8 cellular contexts compared by ENCODE assay signal in the genomic region with DNA sequence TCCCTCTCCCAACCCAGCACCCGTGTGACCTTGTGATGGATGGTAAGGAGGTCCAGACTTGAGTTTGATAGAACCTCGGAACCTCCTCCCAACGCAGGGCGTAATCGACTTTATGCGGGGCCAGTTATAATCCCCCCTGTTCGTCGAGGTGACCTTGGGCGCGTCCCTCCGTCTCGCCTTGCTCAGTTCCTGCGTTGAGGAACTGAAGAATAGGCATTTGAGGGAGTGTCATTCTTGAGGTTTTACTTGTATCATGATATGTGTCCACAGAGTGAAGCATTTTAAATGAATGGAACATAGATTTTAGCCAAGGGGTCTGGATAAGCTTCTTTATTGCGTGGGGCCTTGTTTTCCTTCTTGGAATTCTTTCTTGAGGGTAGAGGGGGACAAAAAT. TPM values are rescaled to one million over a fixed set of nuclear protein-coding genes. Genes with fewer than 3 reads are reported as not detected.
DNase-seq lines count a peak whose midpoint lies in the region; ATAC-seq and TF ChIP-seq lines count a peak whose summit lies in the region.

No MANE protein-coding gene starts in this region.

- H3K4me1 ChIP-seq in RWPE2 (ENCODE audit: insufficient read depth, poor library complexity, severe bottlenecking) (peaks cover 4% of the 10 kb centered on the region), skeletal muscle tissue (ENCODE audit: control insufficient read depth in 3 of 3, insufficient read depth in 3 of 3, low read length in 3 of 3) (peaks cover 5 to 10% (median 9%) of the 10 kb centered on the region in 3 donors)

- TF ChIP-seq CTCF in RWPE2 (IDR thresholded peaks at IDR 0.05; ENCODE audit: poor library complexity, severe bottlenecking) (no peak), fibroblast of mammary gland (conservative IDR thresholded peaks at IDR 0.05; ENCODE audit: control insufficient read depth, insufficient read depth, low read depth, low read length) (no peak)

- H3K4me3 ChIP-seq in RWPE2 (ENCODE audit: severe bottlenecking) (peak overlapping the region; percentile 93), fibroblast of mammary gland (ENCODE audit: control insufficient read depth, low read depth, low read length) (peak overlapping the region; percentile 100), skeletal muscle tissue (ENCODE audit: low read length in 3 of 3) (peak overlapping the region; percentile 84 to 99 (median 96))

- H3K27ac ChIP-seq in RWPE2 (ENCODE audit: poor library complexity, severe bottlenecking) (peak overlapping the region; percentile 44), skeletal muscle tissue (ENCODE audit: low read depth, low read length) (peak overlapping the region; percentile 85)

- peak overlapping the region; percentile 93 to 98 (median 94) for H3K9ac ChIP-seq in skeletal muscle tissue (ENCODE audit: low read depth in 1 of 3, low read length in 3 of 3)

- H3K36me3 ChIP-seq in RWPE2 (ENCODE audit: low read depth) (peaks cover 43% of the 10 kb centered on the region), skeletal muscle tissue (ENCODE audit: control insufficient read depth in 3 of 3, insufficient read depth in 3 of 3, low read length in 3 of 3) (peaks cover 12 to 21% (median 19%) of the 10 kb centered on the region in 3 donors)

- H3K27me3 ChIP-seq in RWPE2 (ENCODE audit: insufficient read depth, poor library complexity, severe bottlenecking) (no peaks in the 10 kb centered on the region), skeletal muscle tissue (ENCODE audit: control insufficient read depth in 3 of 3, insufficient read depth in 3 of 3, low read length in 3 of 3) (no peaks in the 10 kb centered on the region)

- no peak for ATAC-seq in RWPE2 (ENCODE audit: low read depth)
- no peak for ATAC-seq in HG02588 (IDR thresholded peaks at IDR 0.05; ENCODE audit: unreplicated experiment)

- peak; percentile 43 for DNase-seq in NCI-H146 (lab: John Stamatoyannopoulos, UW)
- DNase-seq in NCI-H146 treated with DMSO at 0.1 percent for 48 hours (lab: John Stamatoyannopoulos, UW; ENCODE audit: unreplicated experiment) = no peak
- DNase-seq in RWPE2 (ENCODE audit: low spot score) = no peak
- no peak for DNase-seq in fibroblast of mammary gland (ENCODE audit: low read depth)
- DNase-seq in dermis blood vessel endothelial cell = no peak
- DNase-seq in hypothalamus (lab: John Stamatoyannopoulos, UW) = no peak

- H3K9me3 ChIP-seq in RWPE2 (ENCODE audit: severe bottlenecking) (no peaks in the 10 kb centered on the region), skeletal muscle tissue (ENCODE audit: control insufficient read depth in 3 of 3, low read length in 3 of 3) (no peaks in the 10 kb centered on the region)

RNA-seq across cellular contexts. Expression of a gene that starts 0.4 kb away (rescaled TPM):
- total RNA-seq in skeletal muscle tissue (25.1 TPM), dermis blood vessel endothelial cell (52.9 and 67.0 TPM in 2 replicates)

RNA-seq across cellular contexts. Expression of a gene that starts 9.4 kb away (rescaled TPM):
- total RNA-seq in skeletal muscle tissue (15.1 TPM), dermis blood vessel endothelial cell (under 0.01 TPM in 1 of 2 replicates, not detected in the other)

RNA-seq across cellular contexts. Expression of a gene that starts 26.7 kb away (rescaled TPM):
- total RNA-seq in skeletal muscle tissue = 14.6 TPM
- 43.6 and 68.1 TPM in 2 replicates for total RNA-seq in dermis blood vessel endothelial cell

RNA-seq across cellular contexts. Expression of a gene that starts 54.6 kb away (rescaled TPM):
- total RNA-seq in skeletal muscle tissue (not detected), dermis blood vessel endothelial cell (0.14 and 0.68 TPM in 2 replicates)

Comparison
In these comparisons a context has a peak if more than half of its experiments do, and no peak if none do; other contexts are left out.
1. RNA of a gene that starts 9.4 kb away (total RNA-seq): 15.1 TPM in skeletal muscle tissue (single experiment); under 0.01 TPM in dermis blood vessel endothelial cell; every median in the first group is over 10 times any median in the second.
2. Peak in every context shown above with its lines, with median percentiles within 50 percentile points of each other: H3K4me3 ChIP-seq.